Comparison of ENCODE assay signal across 29 cellular contexts in the genomic region with DNA sequence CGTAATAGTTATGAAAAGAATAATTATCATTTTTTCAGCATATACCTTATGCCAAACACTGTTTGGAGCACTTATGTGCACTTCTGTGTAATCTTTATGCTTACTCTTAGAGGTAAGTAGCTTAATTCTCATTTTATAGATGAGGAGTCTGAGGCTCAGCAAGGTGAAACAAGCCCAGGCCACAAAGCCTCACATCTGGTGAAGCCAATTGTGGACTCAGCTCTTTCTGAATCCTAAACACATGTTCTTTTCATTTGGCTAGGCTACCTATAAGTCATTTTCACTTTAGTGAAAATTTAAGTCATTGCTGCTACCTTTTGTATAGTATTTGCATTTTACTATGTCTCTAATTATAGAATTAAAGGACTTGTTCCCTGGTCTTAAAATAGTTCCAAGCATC.
"Had no signal": no experiment of that assay in that cellular context is flagged by ENCODE, and none has a peak within 500 bp of the region (broad histone marks: within the 10 kb centered on the region; RNA-seq: fewer than 3 reads in every experiment).

No MANE protein-coding gene starts in this region.

- H3K9me3 ChIP-seq: MG63, Peyer's patch, SJCRH30 had no signal

- H3K4me3 Mint-ChIP-seq: T-cell had no signal

- H3K9me3 Mint-ChIP-seq: T-cell had no signal

- H3K4me1 ChIP-seq: Peyer's patch, SJCRH30 had no signal

- ATAC-seq: PC-3, Right ventricle myocardium inferior, SK-N-SH treated with all-trans-retinoic acid at 6 μM for 48 hours, T-cell had no signal

- H3K27ac Mint-ChIP-seq: T-cell had no signal

- H3K36me3 ChIP-seq: MG63, Peyer's patch, SJCRH30 had no signal

- H3K4me3 ChIP-seq: MG63, Peyer's patch, SJCRH30, SK-N-MC had no signal

- DNase-seq: MG63, NCI-H1092 treated with DMSO at 0.1 percent for 48 hours, NCI-H1105 treated with DMSO at 0.1 percent for 48 hours, NCI-H1436, NCI-H1694, NCI-H187, NCI-H1930, NCI-H2029 treated with DMSO at 0.1 percent for 48 hours, NCI-H2081 treated with DMSO at 0.1 percent for 48 hours, NCI-H2107, NCI-H2171, NCI-H226, NCI-H446 treated with DMSO at 0.1 percent for 48 hours, NCI-H510A, NCI-H524, NCI-H526, NCI-H69, NCI-H748 treated with DMSO at 0.1 percent for 48 hours, NCI-H82, PC-3, Peyer's patch, SHP77, SIG-M5, T-cell had no signal

- H3K27me3 ChIP-seq: MG63, Peyer's patch, SJCRH30 had no signal

- H3K27me3 Mint-ChIP-seq: T-cell had no signal

- H3K27ac ChIP-seq: Peyer's patch, RWPE1, SJCRH30, SK-N-MC had no signal

- H3K36me3 Mint-ChIP-seq: T-cell had no signal
